Comparison of ENCODE assay signal across 19 cellular contexts in the genomic region with DNA sequence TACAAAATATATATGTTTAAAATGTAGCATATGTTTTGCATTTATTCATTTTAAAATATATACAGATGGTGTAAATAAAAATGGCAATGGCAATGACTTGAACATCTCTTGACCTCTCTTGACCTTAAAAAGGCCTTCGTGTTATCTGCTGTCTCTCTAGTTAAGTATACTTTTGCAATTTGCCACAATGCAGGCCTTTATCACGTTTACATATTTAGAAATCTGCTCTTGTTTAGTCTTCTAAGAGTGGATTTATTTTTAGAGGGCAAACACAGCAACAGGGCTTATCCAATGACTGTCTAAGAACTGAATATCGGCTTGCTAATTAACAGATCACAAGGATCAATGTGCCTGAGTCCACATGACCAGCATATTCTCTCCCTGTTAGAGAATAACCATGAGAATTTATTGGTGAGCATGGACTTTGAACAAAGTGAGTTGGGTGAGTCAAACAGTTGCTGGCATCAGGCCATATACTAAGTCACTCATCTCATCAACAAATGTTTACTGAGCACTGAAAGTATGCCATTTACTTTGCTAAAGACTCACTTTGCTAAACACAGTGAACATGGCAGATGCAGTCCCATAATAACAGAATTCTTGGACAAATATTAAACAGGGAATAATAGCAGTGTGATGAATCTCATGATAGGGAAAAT. TPM values are rescaled to one million over a fixed set of nuclear protein-coding genes. Genes with fewer than 3 reads are reported as not detected.
DNase-seq lines count a peak whose midpoint lies in the region; TF ChIP-seq lines count a peak whose summit lies in the region.
"Had no signal": no experiment of that assay in that cellular context is flagged by ENCODE, and none has a peak within 500 bp of the region (broad histone marks: within the 10 kb centered on the region; RNA-seq: fewer than 3 reads in every experiment).

No MANE protein-coding gene starts in this region.

- no peaks in the 10 kb centered on the region for H3K9me3 Mint-ChIP-seq in Caco-2 (ENCODE audit: unreplicated experiment)
- H3K9me3 Mint-ChIP-seq: activated CD4-positive, alpha-beta memory T cell treated with anti-CD3 and anti-CD28 coated beads for 36 hours; activated T-helper 1 cell treated with anti-CD3 and anti-CD28 coated beads, Interleukin-12 subunit alpha, Interleukin-12 subunit beta, Interleukin-2, Interleukin-4 antibody, amounts not matched to agents 30 ng/mL and 10 ng/mL and 1 ng/mL, durations not matched to agents 14 hours and 24 hours and 36 hours; neural crest cell had no signal

- 15% methylated on average over 3 of the region's 3 CpGs for WGBS in liver

- H3K9ac ChIP-seq in duodenal mucosa (ENCODE audit: low read depth in 1 of 2, low read length in 2 of 2) (no peak overlapping the region), liver (ENCODE audit: low read depth in 1 of 2, low read length in 2 of 2) (no peak overlapping the region)

- H3K36me3 ChIP-seq in Caco-2 (ENCODE audit: control insufficient read depth, insufficient read depth, low read length) (no peaks in the 10 kb centered on the region), duodenal mucosa (ENCODE audit: control insufficient read depth in 1 of 2, insufficient read depth in 2 of 2, low read length in 2 of 2) (no peaks in the 10 kb centered on the region), liver (ENCODE audit: control insufficient read depth in 4 of 4, insufficient read depth in 3 of 4, low read depth in 1 of 4, low read length in 3 of 4) (no peaks in the 10 kb centered on the region)
- H3K36me3 ChIP-seq: right atrium auricular region, tibial nerve had no signal

- CTCF ChIA-PET in Caco-2 (lab: Charles Lee), result no interaction called here

- POLR2A ChIA-PET in Caco-2 (lab: Charles Lee), result no interaction called here

- BruUV-seq in Caco-2 (replicated peaks; lab: Mats Ljungman, UMichigan), result no TSS peak

- H3K9me3 ChIP-seq in Caco-2 (no peaks in the 10 kb centered on the region), duodenal mucosa (ENCODE audit: control insufficient read depth in 1 of 2, low read length in 2 of 2) (no peaks in the 10 kb centered on the region), liver (ENCODE audit: control insufficient read depth in 4 of 4, low read length in 3 of 4) (no peaks in the 10 kb centered on the region)
- H3K9me3 ChIP-seq: right atrium auricular region, tibial nerve had no signal

- DNase-seq in Caco-2 (peak; percentile 17 to 35), NCI-H460 (ENCODE audit: extremely low read depth, low read depth) (peak; percentile 1), DMS79 (lab: John Stamatoyannopoulos, UW) (no peak), NCI-H510A (lab: John Stamatoyannopoulos, UW) (no peak), HuH-7.5 (ENCODE audit: low spot score) (no peak)
- no peak for DNase-seq in activated T-cell treated with anti-CD3 and anti-CD28 coated beads, Interleukin-2, amount 50 U/mL, for 48 hours
- DNase-seq: activated CD4-positive, alpha-beta memory T cell treated with anti-CD3 and anti-CD28 coated beads for 36 hours; AML-193; cortex of kidney; NCI-H2227 treated with DMSO at 0.1 percent for 48 hours; stimulated activated CD4-positive, alpha-beta T cell treated with anti-CD3 and anti-CD28 coated beads, Interleukin-4, amount 100 ng/mL, for 24 hours had no signal

- H3K4me1 ChIP-seq in Caco-2 (peaks cover 8% of the 10 kb centered on the region), duodenal mucosa (ENCODE audit: control insufficient read depth in 1 of 2, insufficient read depth in 2 of 2, low read length in 2 of 2) (peaks cover 15 to 19% of the 10 kb centered on the region in 2 donors), liver (ENCODE audit: control insufficient read depth in 4 of 4, insufficient read depth in 4 of 4, low read length in 3 of 4) (peaks cover 2 to 16% (median 5%) of the 10 kb centered on the region in 4 donors)
- H3K4me1 ChIP-seq: right atrium auricular region, tibial nerve had no signal

- intact Hi-C loops in Caco-2 (cut with micrococcal nuclease; ENCODE audit: unreplicated experiment), result no loop called here

- H3K27ac ChIP-seq in duodenal mucosa (ENCODE audit: low read depth, low read length), result peak overlapping the region; percentile 26
- peak overlapping the region; percentile 15 to 47 for H3K27ac ChIP-seq in liver (ENCODE audit: low read depth in 1 of 2, low read length in 2 of 2)
- H3K27ac ChIP-seq: right atrium auricular region, tibial nerve had no signal

- TF ChIP-seq CTCF in Caco-2 (IDR thresholded peaks at IDR 0.05; ENCODE audit: insufficient read depth in 1 of 2, low read depth in 1 of 2, low read length in 1 of 2, severe bottlenecking in 1 of 2, unreplicated experiment in 1 of 2) (no peak), liver (IDR thresholded peaks at IDR 0.05; ENCODE audit: low read depth, low read length, missing input control) (no peak)

- TF ChIP-seq RAD21 in liver (IDR thresholded peaks at IDR 0.05), result peak in 1 of 2 donors; percentile 14

- peak overlapping the region; percentile 12 for H3K27ac Mint-ChIP-seq in Caco-2 (ENCODE audit: unreplicated experiment)
- H3K27ac Mint-ChIP-seq: activated CD4-positive, alpha-beta memory T cell treated with anti-CD3 and anti-CD28 coated beads for 36 hours; activated T-helper 1 cell treated with anti-CD3 and anti-CD28 coated beads, Interleukin-12 subunit alpha, Interleukin-12 subunit beta, Interleukin-2, Interleukin-4 antibody, amounts not matched to agents 30 ng/mL and 10 ng/mL and 1 ng/mL, durations not matched to agents 14 hours and 24 hours and 36 hours had no signal

- no peaks in the 10 kb centered on the region for H3K36me3 Mint-ChIP-seq in Caco-2 (ENCODE audit: insufficient read depth, unreplicated experiment)
- H3K36me3 Mint-ChIP-seq: activated CD4-positive, alpha-beta memory T cell treated with anti-CD3 and anti-CD28 coated beads for 36 hours had no signal

- no peak overlapping the region for H3K4me3 Mint-ChIP-seq in Caco-2 (ENCODE audit: unreplicated experiment)
- H3K4me3 Mint-ChIP-seq: activated CD4-positive, alpha-beta memory T cell treated with anti-CD3 and anti-CD28 coated beads for 36 hours; activated T-helper 1 cell treated with anti-CD3 and anti-CD28 coated beads, Interleukin-12 subunit alpha, Interleukin-12 subunit beta, Interleukin-2, Interleukin-4 antibody, amounts not matched to agents 30 ng/mL and 10 ng/mL and 1 ng/mL, durations not matched to agents 14 hours and 24 hours and 36 hours; neural crest cell had no signal

- H3K4me3 ChIP-seq in Caco-2 (ENCODE audit: low read depth, low read length) (no peak overlapping the region), duodenal mucosa (ENCODE audit: low read depth in 1 of 2, low read length in 2 of 2) (peak overlapping the region in 1 of 2 donors; percentile 28), liver (ENCODE audit: low read depth in 1 of 3, low read length in 3 of 3) (no peak overlapping the region)
- H3K4me3 ChIP-seq: right atrium auricular region, tibial nerve had no signal

- H3K27me3 Mint-ChIP-seq in Caco-2 (ENCODE audit: insufficient read depth, unreplicated experiment), result no peaks in the 10 kb centered on the region
- H3K27me3 Mint-ChIP-seq: activated CD4-positive, alpha-beta memory T cell treated with anti-CD3 and anti-CD28 coated beads for 36 hours had no signal

- H3K27me3 ChIP-seq in Caco-2 (replicated peaks; ENCODE audit: control insufficient read depth, insufficient read depth, low read length), result no peaks in the 10 kb centered on the region
- no peaks in the 10 kb centered on the region for H3K27me3 ChIP-seq in duodenal mucosa (ENCODE audit: control insufficient read depth in 1 of 2, insufficient read depth in 2 of 2, low read length in 2 of 2)
- H3K27me3 ChIP-seq in liver (ENCODE audit: control insufficient read depth in 4 of 4, insufficient read depth in 4 of 4, low read length in 3 of 4), result no peaks in the 10 kb centered on the region
- H3K27me3 ChIP-seq: right atrium auricular region, tibial nerve had no signal

- peaks cover 6% of the 10 kb centered on the region for H3K4me1 Mint-ChIP-seq in Caco-2 (ENCODE audit: low read depth, unreplicated experiment)
- H3K4me1 Mint-ChIP-seq: neural crest cell had no signal

TF ChIP-seq in liver, 16 proteins besides CTCF, POLR2A, EP300 and RAD21 (continues in another document):
- TF ChIP-seq JUND (IDR thresholded peaks at IDR 0.05), result peak; percentile 83 to 92
- TF ChIP-seq YY1 (IDR thresholded peaks at IDR 0.05), result peak; percentile 35
- TF ChIP-seq NR2F2 (IDR thresholded peaks at IDR 0.05), result peak; percentile 30
- TF ChIP-seq TAF1 (conservative IDR thresholded peaks at IDR 0.05), result no peak
- TF ChIP-seq EGR1 (IDR thresholded peaks at IDR 0.05; ENCODE audit: low read depth in 2 of 2), result peak in 1 of 2 donors; percentile 20
- TF ChIP-seq, protein P1, sequence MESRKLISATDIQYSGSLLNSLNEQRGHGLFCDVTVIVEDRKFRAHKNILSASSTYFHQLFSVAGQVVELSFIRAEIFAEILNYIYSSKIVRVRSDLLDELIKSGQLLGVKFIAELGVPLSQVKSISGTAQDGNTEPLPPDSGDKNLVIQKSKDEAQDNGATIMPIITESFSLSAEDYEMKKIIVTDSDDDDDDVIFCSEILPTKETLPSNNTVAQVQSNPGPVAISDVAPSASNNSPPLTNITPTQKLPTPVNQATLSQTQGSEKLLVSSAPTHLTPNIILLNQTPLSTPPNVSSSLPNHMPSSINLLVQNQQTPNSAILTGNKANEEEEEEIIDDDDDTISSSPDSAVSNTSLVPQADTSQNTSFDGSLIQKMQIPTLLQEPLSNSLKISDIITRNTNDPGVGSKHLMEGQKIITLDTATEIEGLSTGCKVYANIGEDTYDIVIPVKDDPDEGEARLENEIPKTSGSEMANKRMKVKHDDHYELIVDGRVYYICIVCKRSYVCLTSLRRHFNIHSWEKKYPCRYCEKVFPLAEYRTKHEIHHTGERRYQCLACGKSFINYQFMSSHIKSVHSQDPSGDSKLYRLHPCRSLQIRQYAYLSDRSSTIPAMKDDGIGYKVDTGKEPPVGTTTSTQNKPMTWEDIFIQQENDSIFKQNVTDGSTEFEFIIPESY (IDR thresholded peaks at IDR 0.05), result peak; percentile 71
- TF ChIP-seq, protein P2, sequence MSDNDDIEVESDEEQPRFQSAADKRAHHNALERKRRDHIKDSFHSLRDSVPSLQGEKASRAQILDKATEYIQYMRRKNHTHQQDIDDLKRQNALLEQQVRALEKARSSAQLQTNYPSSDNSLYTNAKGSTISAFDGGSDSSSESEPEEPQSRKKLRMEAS (IDR thresholded peaks at IDR 0.05), result peak; percentile 56

RNA-seq across cellular contexts. Expression of a gene that starts 48.2 kb away (rescaled TPM):
- total RNA-seq in Caco-2 (2022) (not detected in 2 replicates), liver (not detected)
- not detected in 2 replicates for total RNA-seq in NCI-H460 (2014; rRNA removed; shearing (Covaris generic))
- not detected in 2 replicates for polyA plus RNA-seq in NCI-H460 (2014; cell fraction: nucleus; rRNA removed)
- polyA plus RNA-seq in liver, result not detected
- total RNA-seq: activated CD4-positive, alpha-beta memory T cell treated with anti-CD3 and anti-CD28 coated beads for 36 hours; activated T-helper 1 cell treated with anti-CD3 and anti-CD28 coated beads, Interleukin-12 subunit alpha, Interleukin-12 subunit beta, Interleukin-2, Interleukin-4 antibody, amounts not matched to agents 30 ng/mL and 10 ng/mL and 1 ng/mL, durations not matched to agents 14 hours and 24 hours and 36 hours; fibroblast of villous mesenchyme; neural crest cell; right atrium auricular region; tibial nerve had no signal
- polyA plus RNA-seq: adipose tissue had no signal

Comparison
In these comparisons a context has a peak if more than half of its experiments do, and no peak if none do; other contexts are left out.
1. DNase-seq: peak in Caco-2 (2 of 2) and NCI-H460 (single experiment); none in activated T-cell treated with anti-CD3 and anti-CD28 coated beads, Interleukin-2, amount 50 U/mL, for 48 hours (0 of 2), DMS79 (single experiment), NCI-H510A (single experiment) and HuH-7.5 (single experiment).